In the genomic region with DNA sequence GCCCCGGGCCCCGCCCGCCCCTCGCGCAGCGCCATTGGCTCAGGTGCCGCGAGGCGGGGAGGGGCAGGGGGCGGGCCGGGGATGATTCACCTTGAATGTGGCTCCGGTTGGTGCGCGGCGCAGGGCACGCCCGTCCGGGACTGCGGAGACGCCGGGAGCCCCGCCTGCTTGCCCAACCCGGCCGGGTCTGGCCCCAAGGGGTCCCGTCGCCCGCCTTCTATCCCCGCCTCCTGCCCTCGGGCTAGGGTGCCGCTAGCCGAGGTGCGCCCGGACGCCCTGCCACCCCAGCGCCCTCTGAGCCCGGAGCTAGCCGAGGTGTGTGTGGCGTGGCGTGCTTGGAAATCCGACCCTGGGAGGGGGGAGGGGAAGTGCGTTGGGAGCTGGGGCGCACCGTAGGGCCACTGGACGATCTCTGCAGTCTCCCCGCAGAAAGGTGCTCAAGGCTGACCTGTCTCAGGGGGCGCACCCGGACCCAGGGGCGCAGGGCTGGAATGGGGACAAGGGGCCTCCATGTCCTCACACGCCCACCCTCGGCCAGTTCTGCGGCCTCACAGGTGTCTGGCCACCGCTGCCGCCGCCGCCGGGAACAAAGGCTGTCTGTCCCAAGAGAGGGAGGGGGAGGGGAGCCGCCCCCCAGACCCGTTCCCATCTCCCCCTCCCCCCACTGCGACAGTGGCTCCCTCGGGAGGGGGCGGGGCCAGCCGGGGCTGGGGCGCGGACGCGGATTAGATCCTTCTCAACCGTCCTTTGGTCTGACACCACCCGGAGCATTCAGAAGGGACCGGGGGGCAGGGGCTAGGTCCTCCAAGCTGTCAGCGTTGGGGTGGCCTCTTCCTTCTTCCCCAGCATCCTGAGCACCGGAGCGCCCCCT, we compare ENCODE assay signal across 1 cellular context.
TF ChIP-seq lines count a peak whose summit lies in the region.

No MANE protein-coding gene starts in this region.

TF ChIP-seq in HepG2, 621 proteins besides CTCF, POLR2A, EP300 and RAD21 (continued from another document):
- 0 out of 2 replicates have a peak, but pooled peaks have one; percentile 8 for TF ChIP-seq ZC3H13 (CRISPR knock-in tag; IDR thresholded peaks at IDR 0.05)
- TF ChIP-seq ZFX (CRISPR knock-in tag; IDR thresholded peaks at IDR 0.05; ENCODE audit: low read depth) = peak; percentile 16; the same call in 1 of the 2 replicates
- TF ChIP-seq CEBPZ (IDR thresholded peaks at IDR 0.05; ENCODE audit: low read length) = no peak
- peak; percentile 65 for TF ChIP-seq NFYC (CRISPR knock-in tag; IDR thresholded peaks at IDR 0.05)
- TF ChIP-seq, protein P1, sequence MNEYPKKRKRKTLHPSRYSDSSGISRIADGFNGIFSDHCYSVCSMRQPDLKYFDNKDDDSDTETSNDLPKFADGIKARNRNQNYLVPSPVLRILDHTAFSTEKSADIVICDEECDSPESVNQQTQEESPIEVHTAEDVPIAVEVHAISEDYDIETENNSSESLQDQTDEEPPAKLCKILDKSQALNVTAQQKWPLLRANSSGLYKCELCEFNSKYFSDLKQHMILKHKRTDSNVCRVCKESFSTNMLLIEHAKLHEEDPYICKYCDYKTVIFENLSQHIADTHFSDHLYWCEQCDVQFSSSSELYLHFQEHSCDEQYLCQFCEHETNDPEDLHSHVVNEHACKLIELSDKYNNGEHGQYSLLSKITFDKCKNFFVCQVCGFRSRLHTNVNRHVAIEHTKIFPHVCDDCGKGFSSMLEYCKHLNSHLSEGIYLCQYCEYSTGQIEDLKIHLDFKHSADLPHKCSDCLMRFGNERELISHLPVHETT (CRISPR knock-in tag; conservative IDR thresholded peaks at IDR 0.05) = no peak
- 0 out of 2 replicates have a peak, but pooled peaks have one; percentile 24 for TF ChIP-seq ZFP91 (CRISPR knock-in tag; IDR thresholded peaks at IDR 0.05; ENCODE audit: borderline replicate concordance)
- TF ChIP-seq MYC (CRISPR knock-in tag; IDR thresholded peaks at IDR 0.05; ENCODE audit: borderline replicate concordance) = peak; percentile 62; the same call in 1 of the 2 replicates
- 0 out of 2 replicates have a peak, but pooled peaks have one; percentile 14 for TF ChIP-seq ZNF350 (CRISPR knock-in tag; IDR thresholded peaks at IDR 0.05; ENCODE audit: borderline replicate concordance, low read depth)
- 0 out of 2 replicates have a peak, but pooled peaks have one; percentile 30 for TF ChIP-seq SALL2 (CRISPR knock-in tag; IDR thresholded peaks at IDR 0.05)
- no peak for TF ChIP-seq ZNF12 (CRISPR knock-in tag; IDR thresholded peaks at IDR 0.05)
- 0 out of 2 replicates have a peak, but pooled peaks have one; percentile 14 for TF ChIP-seq ZSCAN25 (CRISPR knock-in tag; IDR thresholded peaks at IDR 0.05)
- no peak for TF ChIP-seq RCOR2 (CRISPR knock-in tag; IDR thresholded peaks at IDR 0.05)
- peak; percentile 86 for TF ChIP-seq ZNF281 (CRISPR knock-in tag; IDR thresholded peaks at IDR 0.05; ENCODE audit: borderline replicate concordance)
- TF ChIP-seq ZNF768 (CRISPR knock-in tag; IDR thresholded peaks at IDR 0.05) = peak; percentile 10; the same call in 1 of the 2 replicates
- TF ChIP-seq HDAC1 (CRISPR knock-in tag; IDR thresholded peaks at IDR 0.05) = 0 out of 2 replicates have a peak, but pooled peaks have one; percentile 7
TF ChIP-seq in HepG2: peak in this region for 47.
